ENCODE assay signal across 14 cellular contexts in genomic region chr11:118786657-118787056, GRCh38. TPM values are rescaled to one million over a fixed set of nuclear protein-coding genes. Genes with fewer than 3 reads are reported as not detected.
DNase-seq lines count a peak whose midpoint lies in the region; ATAC-seq, FAIRE-seq and TF ChIP-seq lines count a peak whose summit lies in the region.
"Had no signal": no experiment of that assay in that cellular context is flagged by ENCODE, and none has a peak within 500 bp of the region (broad histone marks: within the 10 kb centered on the region; RNA-seq: fewer than 3 reads in every experiment).

No MANE protein-coding gene starts in this region.

- no peak for FAIRE-seq in RCC 7860 (lab: Jason Lieb, UNC)
- FAIRE-seq: endothelial cell of umbilical vein had no signal

- CTCF ChIA-PET in naive thymus-derived CD4-positive, alpha-beta T cell (lab: Charles Lee), result interaction anchor here (1.7 to 3.0 kb wide), 2 partner anchors 97 to 110 kb away, joined by 6 to 13 read pairs; no protein-coding TSS in a partner anchor

- TF ChIP-seq CTCF in GM12865 (IDR thresholded peaks at IDR 0.05; ENCODE audit: insufficient read depth, low read depth, low read length, missing control alignments), result no peak

- no peak overlapping the region for H3K27ac ChIP-seq in BLaER1
- H3K27ac ChIP-seq in naive thymus-derived CD4-positive, alpha-beta T cell (ENCODE audit: low read depth, low read length), result peak overlapping the region; percentile 50

- peaks cover 91% of the 10 kb centered on the region for H3K36me3 Mint-ChIP-seq in activated T-helper 17 cell treated with anti-CD3 and anti-CD28 coated beads, Interleukin-2, amount 50 U/mL, for 72 hours (ENCODE audit: low read depth)
- H3K36me3 Mint-ChIP-seq in naive thymus-derived CD4-positive, alpha-beta T cell, result peaks cover 7 to 21% (median 16%) of the 10 kb centered on the region in 5 donors

- POLR2A ChIA-PET in naive thymus-derived CD4-positive, alpha-beta T cell (lab: Charles Lee), result interaction anchor here (0.7 to 10.6 kb wide), 10 partner anchors 11 to 256 kb away, joined by 3 to 437 read pairs (median 4); partner anchors contain the start of gene TMEM25

- peaks cover 55% of the 10 kb centered on the region for H3K36me3 ChIP-seq in BLaER1
- peaks cover 10 to 56% (median 14%) of the 10 kb centered on the region in 3 experiments for H3K36me3 ChIP-seq in naive thymus-derived CD4-positive, alpha-beta T cell (ENCODE audit: control insufficient read depth in 2 of 3, insufficient read depth in 3 of 3, low read length in 3 of 3)

- intact Hi-C loops in naive thymus-derived CD4-positive, alpha-beta T cell (cut with micrococcal nuclease), result loop anchor here in 1 of 2 donors (5.0 kb wide), 1 partner anchor 179 kb away; the partner anchor contains the start of gene PHLDB1

- peak overlapping the region; percentile 80 for H3K27ac Mint-ChIP-seq in activated T-helper 17 cell treated with anti-CD3 and anti-CD28 coated beads, Interleukin-2, amount 50 U/mL, for 72 hours
- H3K27ac Mint-ChIP-seq in naive thymus-derived CD4-positive, alpha-beta T cell, result peak overlapping the region in 8 of 9 donors; percentile 25 to 86 (median 62)

- H3K4me1 Mint-ChIP-seq in activated T-helper 17 cell treated with anti-CD3 and anti-CD28 coated beads, Interleukin-2, amount 50 U/mL, for 72 hours, result peaks cover 15% of the 10 kb centered on the region
- H3K4me1 Mint-ChIP-seq in naive thymus-derived CD4-positive, alpha-beta T cell, result peaks cover 18 to 60% (median 45%) of the 10 kb centered on the region in 7 donors

- H3K4me3 ChIP-seq in BLaER1, result no peak overlapping the region
- peak overlapping the region; percentile 10 for H3K4me3 ChIP-seq in GM12865 (ENCODE audit: low read depth, low read length)
- peak overlapping the region; percentile 24 for H3K4me3 ChIP-seq in naive thymus-derived CD4-positive, alpha-beta T cell (ENCODE audit: low read length)

- no peak for ATAC-seq in activated T-helper 17 cell treated with anti-CD3 and anti-CD28 coated beads, Interleukin-2, amount 50 U/mL, for 72 hours (replicated peaks)
- ATAC-seq in naive thymus-derived CD4-positive, alpha-beta T cell, result no peak
- ATAC-seq: sciatic nerve had no signal

- peaks cover 86% of the 10 kb centered on the region for H4K20me1 ChIP-seq in BLaER1

- no peak for DNase-seq in GM12865 (ENCODE audit: low read depth)
- DNase-seq in naive thymus-derived CD4-positive, alpha-beta T cell, result no peak
- no peak for DNase-seq in HuH-7 (ENCODE audit: low spot score)
- DNase-seq in RCC 7860 (ENCODE audit: low spot score), result no peak
- DNase-seq in kidney tubule cell (ENCODE audit: low spot score), result no peak
- DNase-seq in GM19240 (ENCODE audit: insufficient read length, low spot score), result no peak
- DNase-seq: activated CD4-positive, CD25-positive, alpha-beta regulatory T cell; Caco-2; KG1; midbrain had no signal

- H3K9me3 ChIP-seq in BLaER1, result no peaks in the 10 kb centered on the region
- no peaks in the 10 kb centered on the region for H3K9me3 ChIP-seq in naive thymus-derived CD4-positive, alpha-beta T cell (ENCODE audit: control insufficient read depth in 2 of 3, low read length in 3 of 3)
- H3K9me3 ChIP-seq: Caco-2 had no signal

- H3K9ac ChIP-seq in BLaER1, result no peak overlapping the region

- H3K4me1 ChIP-seq in BLaER1, result peaks cover 39% of the 10 kb centered on the region
- peaks cover 47 to 63% of the 10 kb centered on the region in 2 donors for H3K4me1 ChIP-seq in naive thymus-derived CD4-positive, alpha-beta T cell (ENCODE audit: control insufficient read depth in 2 of 2, insufficient read depth in 2 of 2, low read length in 2 of 2)

- no peaks in the 10 kb centered on the region for H3K9me3 Mint-ChIP-seq in activated T-helper 17 cell treated with anti-CD3 and anti-CD28 coated beads, Interleukin-2, amount 50 U/mL, for 72 hours
- H3K9me3 Mint-ChIP-seq in naive thymus-derived CD4-positive, alpha-beta T cell, result peaks cover 0 to 5% (median 0%) of the 10 kb centered on the region in 11 donors

- peak overlapping the region; percentile 48 for H3K4me2 ChIP-seq in BLaER1

- H3K27me3 ChIP-seq in BLaER1, result no peaks in the 10 kb centered on the region
- H3K27me3 ChIP-seq in naive thymus-derived CD4-positive, alpha-beta T cell (ENCODE audit: control insufficient read depth in 2 of 2, insufficient read depth in 2 of 2, low read length in 2 of 2), result no peaks in the 10 kb centered on the region

- H3K27me3 Mint-ChIP-seq in activated T-helper 17 cell treated with anti-CD3 and anti-CD28 coated beads, Interleukin-2, amount 50 U/mL, for 72 hours, result no peaks in the 10 kb centered on the region
- no peaks in the 10 kb centered on the region for H3K27me3 Mint-ChIP-seq in naive thymus-derived CD4-positive, alpha-beta T cell

- H3K4me3 Mint-ChIP-seq in activated T-helper 17 cell treated with anti-CD3 and anti-CD28 coated beads, Interleukin-2, amount 50 U/mL, for 72 hours, result peak overlapping the region; percentile 91
- H3K4me3 Mint-ChIP-seq in naive thymus-derived CD4-positive, alpha-beta T cell, result peak overlapping the region; percentile 63 to 100 (median 80)

RNA-seq across cellular contexts. Expression of gene DDX6, which starts 4.3 kb away (rescaled TPM):
- 100 to 1,000 TPM; 149 to 209 TPM for total RNA-seq in activated T-helper 17 cell treated with anti-CD3 and anti-CD28 coated beads, Interleukin-2, amount 50 U/mL, for 72 hours
- 100 to 1,000 TPM; 154 to 346 (median 272) TPM for total RNA-seq in naive thymus-derived CD4-positive, alpha-beta T cell
- polyA plus RNA-seq in naive thymus-derived CD4-positive, alpha-beta T cell, result 100 to 1,000 TPM; 118 to 142 TPM
